ENCODE assay signal across 16 cellular contexts in the genomic region with DNA sequence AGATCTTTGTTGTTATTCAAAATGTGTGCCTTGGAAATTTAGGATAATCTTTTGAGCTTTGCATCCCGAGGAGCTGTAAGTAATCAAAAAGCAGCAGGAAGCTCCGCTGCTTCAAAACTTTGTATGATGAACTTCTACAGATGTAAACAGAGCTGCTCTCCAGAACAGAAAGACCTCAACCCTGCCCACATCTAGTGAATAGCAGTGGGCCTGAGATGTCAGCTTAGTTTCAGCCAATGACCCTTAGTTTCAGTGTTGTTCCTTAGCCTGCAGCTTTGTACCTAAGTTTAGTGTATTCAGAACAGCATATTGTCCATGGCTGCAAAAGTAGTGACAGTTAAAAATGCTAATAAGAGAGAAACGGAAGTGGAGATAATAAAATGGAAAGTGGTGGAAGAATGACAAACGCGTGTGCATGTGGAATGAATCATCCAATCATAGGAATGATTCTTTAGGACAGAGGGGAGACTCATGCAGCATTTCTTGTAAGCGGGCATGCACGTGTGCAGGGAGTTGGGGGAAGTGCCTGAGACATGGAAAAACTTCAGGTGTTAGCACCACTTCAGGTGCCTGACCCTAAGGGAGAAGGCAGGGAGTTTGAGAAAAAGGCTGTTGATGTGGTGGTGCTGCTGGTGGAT. TPM values are rescaled to one million over a fixed set of nuclear protein-coding genes. Genes with fewer than 3 reads are reported as not detected.
DNase-seq lines count a peak whose midpoint lies in the region; ATAC-seq and TF ChIP-seq lines count a peak whose summit lies in the region.
"Had no signal": no experiment of that assay in that cellular context is flagged by ENCODE, and none has a peak within 500 bp of the region (broad histone marks: within the 10 kb centered on the region; RNA-seq: fewer than 3 reads in every experiment).

No MANE protein-coding gene starts in this region.

- peak overlapping the region; percentile 3 for H3K27ac ChIP-seq in hepatocyte
- H3K27ac ChIP-seq in right lobe of liver, result no peak overlapping the region
- no peak overlapping the region for H3K27ac ChIP-seq in upper lobe of right lung
- no peak overlapping the region for H3K27ac ChIP-seq in transverse colon
- H3K27ac ChIP-seq: body of pancreas had no signal

- POLR2A ChIA-PET in GM10248 (lab: Yijun Ruan, JAX), result no interaction called here

- 62% methylated on average over 7 of the region's 7 CpGs for WGBS in hepatocyte (ENCODE audit: low lambda C conversion rate, missing lambda C conversion rate)
- 81% methylated on average over 7 of the region's 7 CpGs for WGBS in right lobe of liver (ENCODE audit: insufficient coverage, low coverage, low lambda C conversion rate, missing lambda C conversion rate)
- WGBS in transverse colon (ENCODE audit: low coverage in 1 of 2), 2 donors, result 65 to 81% methylated on average over 6 to 7 of the region's 7 CpGs

- H3K4me2 ChIP-seq in hepatocyte, result peak overlapping the region; percentile 5

- no peak for TF ChIP-seq CTCF in hepatocyte (IDR thresholded peaks at IDR 0.05; ENCODE audit: poor library complexity)
- TF ChIP-seq CTCF in GM10248 (IDR thresholded peaks at IDR 0.05; ENCODE audit: control extremely low read depth, extremely low read depth, low read depth, missing control alignments), result no peak
- no peak for TF ChIP-seq CTCF in right lobe of liver (IDR thresholded peaks at IDR 0.05)
- no peak for TF ChIP-seq CTCF in upper lobe of right lung (IDR thresholded peaks at IDR 0.05)
- no peak for TF ChIP-seq CTCF in transverse colon (IDR thresholded peaks at IDR 0.05)

- intact Hi-C loops in right lobe of liver (cut with DNase I), result no loop called here
- intact Hi-C loops in upper lobe of right lung (cut with DNase I), result no loop called here
- intact Hi-C loops in transverse colon (cut with DNase I; ENCODE audit: low total_unique reads), result no loop called here

- H3K79me2 ChIP-seq in hepatocyte, result peaks cover 36% of the 10 kb centered on the region

- H3K27me3 ChIP-seq in hepatocyte (no peaks in the 10 kb centered on the region), right lobe of liver (no peaks in the 10 kb centered on the region), upper lobe of right lung (no peaks in the 10 kb centered on the region), transverse colon (no peaks in the 10 kb centered on the region)
- H3K27me3 ChIP-seq: body of pancreas had no signal

- H4K20me1 ChIP-seq in hepatocyte (ENCODE audit: insufficient read depth, poor library complexity, severe bottlenecking), result no peaks in the 10 kb centered on the region

- no peak overlapping the region for H3K4me3 ChIP-seq in hepatocyte
- no peak overlapping the region for H3K4me3 ChIP-seq in right lobe of liver
- no peak overlapping the region for H3K4me3 ChIP-seq in upper lobe of right lung
- H3K4me3 ChIP-seq in transverse colon, result no peak overlapping the region
- H3K4me3 ChIP-seq: body of pancreas had no signal

- TF ChIP-seq POLR2A in right lobe of liver (IDR thresholded peaks at IDR 0.05) (no peak), transverse colon (IDR thresholded peaks at IDR 0.05) (no peak)

- H3K9me3 ChIP-seq in hepatocyte (ENCODE audit: low read depth) (no peaks in the 10 kb centered on the region), right lobe of liver (no peaks in the 10 kb centered on the region), upper lobe of right lung (no peaks in the 10 kb centered on the region), transverse colon (no peaks in the 10 kb centered on the region)
- H3K9me3 ChIP-seq: body of pancreas, Caco-2 had no signal

- ATAC-seq in right lobe of liver (no peak), upper lobe of right lung (no peak)
- ATAC-seq: body of pancreas, HCT116 had no signal

- in situ Hi-C loops in transverse colon (cut with MboI; ENCODE audit: low pct_ligation_motif_present in 1 of 4, low pct_unique_long_range_greater_than_20kb in 1 of 4, low sequenced_read_pairs in 3 of 4), result no loop called here

- no peaks in the 10 kb centered on the region for H3K9me2 ChIP-seq in hepatocyte (replicated peaks; ENCODE audit: insufficient read depth)

- H3K4me1 ChIP-seq in hepatocyte (ENCODE audit: insufficient read depth) (peaks cover 10% of the 10 kb centered on the region), right lobe of liver (no peaks in the 10 kb centered on the region), upper lobe of right lung (peaks cover 9% of the 10 kb centered on the region), transverse colon (no peaks in the 10 kb centered on the region)
- H3K4me1 ChIP-seq: body of pancreas, Caco-2 had no signal

- no peak for TF ChIP-seq EP300 in transverse colon (IDR thresholded peaks at IDR 0.05; ENCODE audit: low read depth)

- DNase-seq in AG08396 (ENCODE audit: low spot score) (peak; percentile 29), HT1080 (ENCODE audit: low read depth) (peak; percentile 62), astrocyte of the hippocampus (ENCODE audit: low read depth, low spot score) (peak; percentile 40), hepatocyte (ENCODE audit: low spot score) (no peak), GM10248 (ENCODE audit: extremely low spot score) (no peak), right lobe of liver (no peak), upper lobe of right lung (no peak), transverse colon (no peak)
- DNase-seq: activated CD4-positive, alpha-beta T cell treated with anti-CD3 and anti-CD28 coated beads for 1 hour; activated CD8-positive, alpha-beta memory T cell treated with anti-CD3 and anti-CD28 coated beads, Interleukin-2, amount 50 U/mL, for 4 hours; body of pancreas; Caco-2; NCI-H1417 treated with DMSO at 0.1 percent for 48 hours; Right ventricle myocardium superior; stimulated activated CD4-positive, alpha-beta T cell treated with anti-CD3 and anti-CD28 coated beads, Interleukin-2, amount 100 ng/mL, for 24 hours had no signal

- no peak overlapping the region for H2AFZ ChIP-seq in hepatocyte

- H3K36me3 ChIP-seq in hepatocyte (replicated peaks; ENCODE audit: insufficient read depth, low read depth), result no peaks in the 10 kb centered on the region
- no peaks in the 10 kb centered on the region for H3K36me3 ChIP-seq in right lobe of liver
- H3K36me3 ChIP-seq in upper lobe of right lung, result no peaks in the 10 kb centered on the region
- no peaks in the 10 kb centered on the region for H3K36me3 ChIP-seq in transverse colon

- CTCF ChIA-PET in GM10248 (lab: Yijun Ruan, JAX), result interaction anchor here (1.1 to 2.1 kb wide), 3 partner anchors 9 to 10 kb away, joined by 4 to 6 read pairs (median 4); no protein-coding TSS in a partner anchor

RNA-seq across cellular contexts. Expression of a gene that starts 24.9 kb away (rescaled TPM):
- 9.3 and 13.6 TPM in 2 replicates for total RNA-seq in HT1080 (2014; rRNA removed; shearing (Covaris generic))
- polyA plus RNA-seq in HT1080 (2015; cell fraction: cytosol; rRNA removed), result 15.8 and 17.2 TPM in 2 replicates
- polyA plus RNA-seq in HT1080 (2015; cell fraction: nucleus; rRNA removed), result 12.0 and 16.5 TPM in 2 replicates
- total RNA-seq in hepatocyte (26.9 and 38.2 TPM in 2 replicates), right lobe of liver (10 to 100 TPM in 4 of 6 experiments, 1 to 10 TPM in 2; 6.2 to 23.7 (median 12.5) TPM), upper lobe of right lung (30.2 TPM), transverse colon (10 to 100 TPM; 10.7 to 29.9 (median 16.1) TPM)
- 28.8 and 33.3 TPM in 2 replicates for polyA plus RNA-seq in hepatocyte

Comparison
In these comparisons a context has a peak if more than half of its experiments do, and no peak if none do; other contexts are left out.
1. DNase-seq: peak in AG08396 (single experiment), HT1080 (single experiment) and astrocyte of the hippocampus (single experiment); none in hepatocyte (single experiment), GM10248 (single experiment), right lobe of liver (0 of 3), upper lobe of right lung (single experiment) and transverse colon (single experiment).